ENCODE assay signal across 8 cellular contexts in the genomic region with DNA sequence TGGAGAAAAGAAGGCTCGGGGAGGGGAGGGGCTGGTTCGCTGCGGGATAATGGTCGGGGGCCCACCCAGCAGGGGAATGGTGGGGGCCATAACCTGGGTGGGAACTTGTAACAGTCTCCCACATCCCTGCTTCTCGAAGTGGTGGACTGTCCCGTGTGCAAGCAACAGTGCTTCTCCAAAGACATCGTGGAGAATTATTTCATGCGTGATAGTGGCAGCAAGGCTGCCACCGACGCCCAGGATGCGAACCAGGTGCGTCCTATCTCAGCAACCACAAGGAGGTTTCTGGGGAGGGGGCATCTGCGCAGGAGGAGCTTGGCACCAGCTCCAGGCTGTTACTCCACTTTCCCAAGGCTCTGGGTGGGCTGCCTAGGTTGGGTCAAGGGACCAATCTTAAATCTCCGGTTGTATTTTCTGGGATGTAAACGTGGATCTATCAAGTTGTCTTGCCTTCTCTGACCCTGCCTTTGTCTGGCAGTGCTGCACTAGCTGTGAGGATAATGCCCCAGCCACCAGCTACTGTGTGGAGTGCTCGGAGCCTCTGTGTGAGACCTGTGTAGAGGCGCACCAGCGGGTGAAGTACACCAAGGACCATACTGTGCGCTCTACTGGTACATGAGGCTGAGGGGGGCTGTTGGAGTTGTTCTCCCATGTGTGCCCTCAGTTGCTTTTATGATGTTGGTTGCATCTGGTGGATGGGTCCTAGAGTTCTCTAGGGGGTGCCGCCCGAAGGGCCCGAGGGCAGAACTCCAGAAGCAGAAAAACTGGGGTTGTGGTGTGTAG. TPM values are rescaled to one million over a fixed set of nuclear protein-coding genes. Genes with fewer than 3 reads are reported as not detected.
DNase-seq lines count a peak whose midpoint lies in the region; ATAC-seq and TF ChIP-seq lines count a peak whose summit lies in the region.

No MANE protein-coding gene starts in this region.

- H3K4me3 ChIP-seq in stomach: peak overlapping the region; percentile 90 to 100 (median 96)

- peaks cover 40 to 50% (median 43%) of the 10 kb centered on the region in 4 donors for H3K36me3 ChIP-seq in stomach

- DNase-seq in HuH-7.5 (ENCODE audit: low spot score) (peak; percentile 11), iris pigment epithelial cell (ENCODE audit: low read depth) (peak; percentile 25), stomach (no peak), islet precursor cell (no peak), NCI-H510A treated with DMSO at 0.1 percent for 48 hours (lab: John Stamatoyannopoulos, UW) (no peak), SW 1271 (lab: John Stamatoyannopoulos, UW) (no peak)
- no peak for DNase-seq in activated naive CD8-positive, alpha-beta T cell treated with anti-CD3 and anti-CD28 coated beads, Interleukin-2, amount 50 U/mL, for 24 hours

- no peaks in the 10 kb centered on the region for H3K9me3 ChIP-seq in stomach

- no peak for TF ChIP-seq POLR2A in stomach (IDR thresholded peaks at IDR 0.05)

- no peak for TF ChIP-seq CTCF in stomach (IDR thresholded peaks at IDR 0.05)

- H3K4me1 Mint-ChIP-seq in activated naive CD8-positive, alpha-beta T cell treated with anti-CD3 and anti-CD28 coated beads, Interleukin-2, amount 50 U/mL, for 24 hours: peaks cover 44% of the 10 kb centered on the region

- WGBS in stomach, 5 donors: 3 to 7% (median 5%) methylated on average over 18 to 22 of the region's 22 CpGs

- H3K27me3 ChIP-seq in stomach: peaks cover 0 to 15% (median 0%) of the 10 kb centered on the region in 3 donors

- peak overlapping the region; percentile 92 for H3K27ac Mint-ChIP-seq in activated naive CD8-positive, alpha-beta T cell treated with anti-CD3 and anti-CD28 coated beads, Interleukin-2, amount 50 U/mL, for 24 hours

- H3K4me1 ChIP-seq in stomach: peaks cover 23 to 48% (median 43%) of the 10 kb centered on the region in 4 donors

- peak overlapping the region in 4 of 5 donors; percentile 79 to 98 (median 88) for H3K27ac ChIP-seq in stomach

- peak overlapping the region; percentile 96 for H3K4me3 Mint-ChIP-seq in activated naive CD8-positive, alpha-beta T cell treated with anti-CD3 and anti-CD28 coated beads, Interleukin-2, amount 50 U/mL, for 24 hours

- no peaks in the 10 kb centered on the region for H3K9me3 Mint-ChIP-seq in activated naive CD8-positive, alpha-beta T cell treated with anti-CD3 and anti-CD28 coated beads, Interleukin-2, amount 50 U/mL, for 24 hours

- peaks cover 47% of the 10 kb centered on the region for H3K36me3 Mint-ChIP-seq in activated naive CD8-positive, alpha-beta T cell treated with anti-CD3 and anti-CD28 coated beads, Interleukin-2, amount 50 U/mL, for 24 hours (ENCODE audit: low read depth)

- no peak for TF ChIP-seq EP300 in stomach (IDR thresholded peaks at IDR 0.05)

- intact Hi-C loops in stomach (cut with DNase I; ENCODE audit: low total_unique reads): no loop called here

- H3K27me3 Mint-ChIP-seq in activated naive CD8-positive, alpha-beta T cell treated with anti-CD3 and anti-CD28 coated beads, Interleukin-2, amount 50 U/mL, for 24 hours: peaks cover 9% of the 10 kb centered on the region

- no peak for ATAC-seq in activated naive CD8-positive, alpha-beta T cell treated with anti-CD3 and anti-CD28 coated beads, Interleukin-2, amount 50 U/mL, for 24 hours
- ATAC-seq in GM21390 (IDR thresholded peaks at IDR 0.05; ENCODE audit: unreplicated experiment): no peak

RNA-seq across cellular contexts. Expression of a gene that starts 1.6 kb away (rescaled TPM):
- 100 to 1,000 TPM in 4 of 5 donors, 10 to 100 TPM in 1; 95.5 to 923 (median 243) TPM for total RNA-seq in stomach
- 100 to 1,000 TPM; 143 to 200 (median 171) TPM for polyA plus RNA-seq in stomach

RNA-seq across cellular contexts. Expression of a gene that starts 9.4 kb away (rescaled TPM):
- 100 to 1,000 TPM in 2 of 5 donors, 10 to 100 TPM in 3; 55.8 to 260 (median 89.0) TPM for total RNA-seq in stomach
- 100 to 1,000 TPM; 195 to 338 (median 235) TPM for polyA plus RNA-seq in stomach

RNA-seq across cellular contexts. Expression of a gene that starts 12.9 kb away (rescaled TPM):
- total RNA-seq in stomach: 10 to 100 TPM in 3 of 5 donors, 1 to 10 TPM in 1, not detected in 1; 9.8 to 35.3 (median 27.1) TPM
- polyA plus RNA-seq in stomach: 10 to 100 TPM; 35.5 to 51.5 (median 41.9) TPM

RNA-seq across cellular contexts. Expression of a gene that starts 25.9 kb away (rescaled TPM):
- total RNA-seq in stomach: 10 to 100 TPM in 3 of 5 donors, 1 to 10 TPM in 1, not detected in 1; 2.4 to 49.0 (median 20.1) TPM
- 1 to 10 TPM; 5.6 to 8.2 (median 6.6) TPM for polyA plus RNA-seq in stomach

RNA-seq across cellular contexts. Expression of a gene that starts 27.7 kb away (rescaled TPM):
- total RNA-seq in stomach: 10 to 100 TPM; 14.0 to 84.9 (median 68.3) TPM
- polyA plus RNA-seq in stomach: 10 to 100 TPM; 16.1 to 33.2 (median 16.5) TPM

Comparison
In these comparisons a context has a peak if more than half of its experiments do, and no peak if none do; other contexts are left out.
1. DNase-seq: peak in HuH-7.5 (single experiment) and iris pigment epithelial cell (single experiment); none in activated naive CD8-positive, alpha-beta T cell treated with anti-CD3 and anti-CD28 coated beads, Interleukin-2, amount 50 U/mL, for 24 hours (single experiment), stomach (single experiment), islet precursor cell (single experiment), NCI-H510A treated with DMSO at 0.1 percent for 48 hours (single experiment) and SW 1271 (0 of 2).